Comparison of ENCODE assay signal across 10 cellular contexts in genomic region chr4:7156273-7157139, GRCh38. TPM values are rescaled to one million over a fixed set of nuclear protein-coding genes. Genes with fewer than 3 reads are reported as not detected.
DNase-seq lines count a peak whose midpoint lies in the region; ATAC-seq and TF ChIP-seq lines count a peak whose summit lies in the region.
"Had no signal": no experiment of that assay in that cellular context is flagged by ENCODE, and none has a peak within 500 bp of the region (broad histone marks: within the 10 kb centered on the region; RNA-seq: fewer than 3 reads in every experiment).

No MANE protein-coding gene starts in this region.

- TF ChIP-seq EP300 in sigmoid colon (IDR thresholded peaks at IDR 0.05) = no peak

- H3K27me3 ChIP-seq in adrenal gland (no peaks in the 10 kb centered on the region), sigmoid colon (no peaks in the 10 kb centered on the region)

- H3K4me3 ChIP-seq in GM12875 (ENCODE audit: low read depth, low read length) = no peak overlapping the region
- no peak overlapping the region for H3K4me3 ChIP-seq in adrenal gland
- no peak overlapping the region for H3K4me3 ChIP-seq in sigmoid colon

- DNase-seq in adrenal gland (peak in 4 of 7 donors; percentile 4 to 38 (median 27)), left ventricle myocardium superior (peak; percentile 52), sigmoid colon (peak; percentile 67), NCI-H187 (lab: John Stamatoyannopoulos, UW) (no peak)
- no peak for DNase-seq in stimulated activated CD4-positive, alpha-beta T cell treated with anti-CD3 and anti-CD28 coated beads, Interleukin-12 subunit alpha, Interleukin-12 subunit beta, amount 100 ng/mL, for 4 hours
- no peak for DNase-seq in activated CD4-positive, alpha-beta T cell treated with anti-CD3 and anti-CD28 coated beads, Interleukin-2, amount 50 U/mL, for 4 hours
- DNase-seq: activated CD4-positive, alpha-beta T cell treated with anti-CD3 and anti-CD28 coated beads, Interleukin-2, amount 50 U/mL, for 1 hour; NCI-H1105 had no signal

- 41 to 51% (median 44%) methylated on average over 17 to 19 of the region's 19 CpGs for WGBS in adrenal gland, 4 donors
- 47 to 72% methylated on average over 19 of the region's 19 CpGs for whole genome bisulfite sequencing in sigmoid colon, 2 donors

- TF ChIP-seq CTCF in GM12875 (IDR thresholded peaks at IDR 0.05; ENCODE audit: borderline replicate concordance, insufficient read depth, low read depth, low read length) (peak; percentile 54; the same call in 1 of the 2 replicates), adrenal gland (IDR thresholded peaks at IDR 0.05) (peak in 5 of 6 experiments; percentile 16 to 56 (median 47)), sigmoid colon (IDR thresholded peaks at IDR 0.05) (peak in 3 of 4 experiments; percentile 22 to 50 (median 43))

- H3K36me3 ChIP-seq in adrenal gland (replicated peaks in 1 of 2) (no peaks in the 10 kb centered on the region), sigmoid colon (no peaks in the 10 kb centered on the region)

- H3K9me3 ChIP-seq in adrenal gland (replicated peaks in 1 of 3) (no peaks in the 10 kb centered on the region), sigmoid colon (no peaks in the 10 kb centered on the region)

- intact Hi-C loops in adrenal gland (cut with DNase I) = no loop called here
- intact Hi-C loops in left ventricle myocardium superior (cut with micrococcal nuclease) = no loop called here
- intact Hi-C loops in sigmoid colon (cut with DNase I) = no loop called here

- ATAC-seq in left ventricle myocardium superior (peak; percentile 61), GM18858 (IDR thresholded peaks at IDR 0.05; ENCODE audit: unreplicated experiment) (no peak)

- TF ChIP-seq POLR2A in adrenal gland (IDR thresholded peaks at IDR 0.05) (no peak), sigmoid colon (IDR thresholded peaks at IDR 0.05) (no peak)

- H3K27ac ChIP-seq in adrenal gland (peak overlapping the region in 3 of 5 donors; percentile 44 to 81 (median 49)), sigmoid colon (peak overlapping the region in 3 of 4 donors; percentile 10 to 55 (median 42))

- H3K4me1 ChIP-seq in adrenal gland (replicated peaks in 1 of 2) (peaks cover 7 to 17% of the 10 kb centered on the region in 2 donors), sigmoid colon (peaks cover 0 to 14% (median 7%) of the 10 kb centered on the region in 4 donors)

RNA-seq across cellular contexts. Expression of gene SORCS2, which starts 35.8 kb away (rescaled TPM):
- 10 to 100 TPM in 1 of 8 donors, 1 to 10 TPM in 7; 1.1 to 15.5 (median 1.9) TPM for total RNA-seq in adrenal gland
- 1 to 10 TPM in 2 of 3 donors, under 1 TPM in 1; 0.67 to 1.3 (median 1.3) TPM for polyA plus RNA-seq in adrenal gland
- 1.5 TPM for total RNA-seq in left ventricle myocardium superior
- total RNA-seq in sigmoid colon = 1 to 10 TPM; 2.0 to 6.4 (median 4.0) TPM
- polyA plus RNA-seq in sigmoid colon = 1 to 10 TPM in 1 of 3 donors, not detected in 2; 1.8 TPM

Comparison
In these comparisons a context has a peak if more than half of its experiments do, and no peak if none do; other contexts are left out.
1. DNase-seq: peak in adrenal gland (4 of 7), left ventricle myocardium superior (single experiment) and sigmoid colon (single experiment); none in stimulated activated CD4-positive, alpha-beta T cell treated with anti-CD3 and anti-CD28 coated beads, Interleukin-12 subunit alpha, Interleukin-12 subunit beta, amount 100 ng/mL, for 4 hours (single experiment), activated CD4-positive, alpha-beta T cell treated with anti-CD3 and anti-CD28 coated beads, Interleukin-2, amount 50 U/mL, for 4 hours (0 of 2) and NCI-H187 (0 of 2).
2. Peak in every context shown above with its lines, with median percentiles within 50 percentile points of each other: CTCF ChIP-seq.